ENCODE assay signal across 20 cellular contexts in genomic region chr9:127990539-127990938, GRCh38. TPM values are rescaled to one million over a fixed set of nuclear protein-coding genes. Genes with fewer than 3 reads are reported as not detected.
DNase-seq lines count a peak whose midpoint lies in the region; ATAC-seq, FAIRE-seq and TF ChIP-seq lines count a peak whose summit lies in the region.
"Had no signal": no experiment of that assay in that cellular context is flagged by ENCODE, and none has a peak within 500 bp of the region (broad histone marks: within the 10 kb centered on the region; RNA-seq: fewer than 3 reads in every experiment).

No MANE protein-coding gene starts in this region.

- H3K4me3 ChIP-seq in Karpas-422 (ENCODE audit: low read length) (no peak overlapping the region), small intestine (ENCODE audit: low read depth in 1 of 2, low read length in 2 of 2) (no peak overlapping the region), lower leg skin (ENCODE audit: low read depth, poor library complexity, severe bottlenecking) (no peak overlapping the region)
- H3K4me3 ChIP-seq: dorsolateral prefrontal cortex, gastrocnemius medialis, ovary had no signal

- H3K9ac ChIP-seq in Karpas-422 (ENCODE audit: low read length), result no peak overlapping the region

- TF ChIP-seq POLR2A in lower leg skin (IDR thresholded peaks at IDR 0.05), result no peak

- H3K9me2 ChIP-seq in Karpas-422 (replicated peaks; ENCODE audit: insufficient read depth, low read length), result no peaks in the 10 kb centered on the region

- H3K4me2 ChIP-seq in Karpas-422 (ENCODE audit: low read depth, low read length, poor library complexity, severe bottlenecking), result no peak overlapping the region

- no peaks in the 10 kb centered on the region for H3K79me2 ChIP-seq in Karpas-422 (ENCODE audit: low read length)

- H3K27me3 ChIP-seq in Karpas-422 (ENCODE audit: low read length) (no peaks in the 10 kb centered on the region), small intestine (ENCODE audit: control insufficient read depth in 2 of 2, insufficient read depth in 2 of 2, low read length in 2 of 2) (no peaks in the 10 kb centered on the region)
- H3K27me3 ChIP-seq: dorsolateral prefrontal cortex, gastrocnemius medialis, ovary had no signal

- H3K27me3 Mint-ChIP-seq in activated B cell treated with CpG ODN at 0.5 μM for 24 hours, result no peaks in the 10 kb centered on the region
- H3K27me3 Mint-ChIP-seq: stimulated activated naive CD8-positive, alpha-beta T cell treated with anti-CD3 and anti-CD28 coated beads, Interleukin-15, Interleukin-2, amounts not matched to agents 100 ng/mL and 50 ng/mL, for 24 hours had no signal

- H3K36me3 Mint-ChIP-seq in activated B cell treated with CpG ODN at 0.5 μM for 24 hours (ENCODE audit: low read depth), result no peaks in the 10 kb centered on the region

- H2AFZ ChIP-seq in Karpas-422 (ENCODE audit: low read length), result no peak overlapping the region

- peaks cover 39% of the 10 kb centered on the region for H3K4me1 Mint-ChIP-seq in activated B cell treated with CpG ODN at 0.5 μM for 24 hours
- H3K4me1 Mint-ChIP-seq: H9 had no signal

- H3K4me3 Mint-ChIP-seq in activated B cell treated with CpG ODN at 0.5 μM for 24 hours, result no peak overlapping the region
- H3K4me3 Mint-ChIP-seq: H9; stimulated activated naive CD8-positive, alpha-beta T cell treated with anti-CD3 and anti-CD28 coated beads, Interleukin-15, Interleukin-2, amounts not matched to agents 100 ng/mL and 50 ng/mL, for 24 hours had no signal

- 19 to 61% (median 38%) methylated on average over 3 of the region's 3 CpGs for WGBS in small intestine, 3 donors
- 76 to 86% methylated on average over 3 of the region's 3 CpGs for WGBS in lower leg skin, 2 donors

- intact Hi-C loops in activated B cell treated with CpG ODN at 0.5 μM for 24 hours (cut with micrococcal nuclease) (no loop called here), left colon (cut with DNase I, micrococcal nuclease) (no loop called here), lower leg skin (cut with DNase I; ENCODE audit: low total_unique reads) (no loop called here)

- DNase-seq in Karpas-422 (peak; percentile 37), activated B cell treated with CpG ODN at 0.5 μM for 24 hours (no peak), left colon (peak in 1 of 2 donors; percentile 62), small intestine (peak; percentile 94), lower leg skin (ENCODE audit: low spot score in 2 of 2) (no peak), NCI-H1436 treated with DMSO at 0.1 percent for 48 hours (lab: John Stamatoyannopoulos, UW) (no peak), HPDE6-E6E7 (ENCODE audit: extremely low spot score) (no peak)
- no peak for DNase-seq in activated T-cell treated with anti-CD3 and anti-CD28 coated beads, Interleukin-2, amount 50 U/mL, for 48 hours
- DNase-seq: AML-193; amniotic stem cell; dorsolateral prefrontal cortex; gastrocnemius medialis; H9; NCI-H2171; stimulated activated CD4-positive, alpha-beta T cell treated with anti-CD3 and anti-CD28 coated beads, Interleukin-1b, Interleukin-23, amount 100 ng/mL, for 48 hours had no signal

- H3K27ac Mint-ChIP-seq in activated B cell treated with CpG ODN at 0.5 μM for 24 hours, result peak overlapping the region; percentile 32
- H3K27ac Mint-ChIP-seq: activated T-helper 2 cell treated with anti-CD3 and anti-CD28 coated beads, Interferon-gamma antibody, Interleukin-2, Interleukin-4, amounts not matched to agents 10 μg/mL and 5 μg/mL and 100 μg/mL, durations not matched to agents 14 hours and 24 hours and 36 hours; stimulated activated naive CD8-positive, alpha-beta T cell treated with anti-CD3 and anti-CD28 coated beads, Interleukin-15, Interleukin-2, amounts not matched to agents 100 ng/mL and 50 ng/mL, for 24 hours had no signal

- no peaks in the 10 kb centered on the region for H3K9me3 Mint-ChIP-seq in activated B cell treated with CpG ODN at 0.5 μM for 24 hours
- H3K9me3 Mint-ChIP-seq: activated T-helper 2 cell treated with anti-CD3 and anti-CD28 coated beads, Interferon-gamma antibody, Interleukin-2, Interleukin-4, amounts not matched to agents 10 μg/mL and 5 μg/mL and 100 μg/mL, durations not matched to agents 14 hours and 24 hours and 36 hours; H9; stimulated activated naive CD8-positive, alpha-beta T cell treated with anti-CD3 and anti-CD28 coated beads, Interleukin-15, Interleukin-2, amounts not matched to agents 100 ng/mL and 50 ng/mL, for 24 hours had no signal

- no peaks in the 10 kb centered on the region for H3K9me3 ChIP-seq in Karpas-422 (ENCODE audit: low read length)
- no peaks in the 10 kb centered on the region for H3K9me3 ChIP-seq in small intestine (ENCODE audit: control insufficient read depth, low read depth)
- H3K9me3 ChIP-seq: gastrocnemius medialis, ovary had no signal

- no peak overlapping the region for H3K27ac ChIP-seq in Karpas-422 (ENCODE audit: low read length)
- H3K27ac ChIP-seq in small intestine (ENCODE audit: low read depth in 1 of 2, low read length in 1 of 2), result peak overlapping the region; percentile 83 to 100
- H3K27ac ChIP-seq: dorsolateral prefrontal cortex, gastrocnemius medialis, ovary had no signal

- no peaks in the 10 kb centered on the region for H3K36me3 ChIP-seq in Karpas-422 (ENCODE audit: insufficient read depth, low read length)
- H3K36me3 ChIP-seq in small intestine (ENCODE audit: control insufficient read depth in 2 of 2, insufficient read depth in 2 of 2, low read length in 2 of 2), result no peaks in the 10 kb centered on the region
- H3K36me3 ChIP-seq: gastrocnemius medialis, ovary had no signal

- CTCF ChIA-PET in activated B cell treated with CpG ODN at 0.5 μM for 24 hours (lab: Charles Lee), result interaction anchor here (0.7 kb wide), 1 partner anchor 47 kb away, joined by 4 read pairs; no protein-coding TSS in a partner anchor

- POLR2A ChIA-PET in activated B cell treated with CpG ODN at 0.5 μM for 24 hours (lab: Charles Lee), result interaction anchor here (0.6 to 1.5 kb wide), 6 partner anchors 11 to 77 kb away, joined by 3 to 6 read pairs (median 4); partner anchors contain the start of genes NAIF1 and SLC25A25

- TF ChIP-seq CTCF in activated B cell treated with CpG ODN at 0.5 μM for 24 hours (IDR thresholded peaks at IDR 0.05), result no peak
- TF ChIP-seq CTCF in lower leg skin (IDR thresholded peaks at IDR 0.05), result no peak

- no peak for ATAC-seq in activated B cell treated with CpG ODN at 0.5 μM for 24 hours (ENCODE audit: low read depth)
- ATAC-seq in left colon, result peak; percentile 77
- ATAC-seq: gastrocnemius medialis had no signal

- H3K4me1 ChIP-seq in Karpas-422 (ENCODE audit: low read length), result no peaks in the 10 kb centered on the region
- H3K4me1 ChIP-seq in small intestine (ENCODE audit: control insufficient read depth in 2 of 2, insufficient read depth in 1 of 2, low read depth in 1 of 2, low read length in 1 of 2), result peaks cover 0 to 10% of the 10 kb centered on the region in 2 donors

- no peak for FAIRE-seq in small intestine (lab: Jason Lieb, UNC)
- FAIRE-seq: D721Med, GM19239 had no signal

- no peaks in the 10 kb centered on the region for H4K20me1 ChIP-seq in Karpas-422 (ENCODE audit: insufficient read depth, low read depth, low read length)

RNA-seq across cellular contexts. Expression of gene EEIG1, which starts 9.8 kb away (rescaled TPM):
- total RNA-seq in Karpas-422 (2014; rRNA removed; shearing (Covaris generic); ENCODE audit: low replicate concordance), result 6.9 and 10.1 TPM in 2 replicates
- total RNA-seq in activated B cell treated with CpG ODN at 0.5 μM for 24 hours, result 65.8 and 88.1 TPM in 2 replicates
- 100 to 1,000 TPM; 157 to 175 TPM for total RNA-seq in left colon
- polyA plus RNA-seq in small intestine, result 100 to 1,000 TPM in 1 of 3 donors, 10 to 100 TPM in 2; 43.9 to 123 (median 69.4) TPM
- total RNA-seq in lower leg skin, result 10 to 100 TPM; 33.0 to 81.3 (median 48.9) TPM

RNA-seq across cellular contexts. Expression of gene DPM2, which starts 52.9 kb away (rescaled TPM):
- total RNA-seq in Karpas-422 (2014; rRNA removed; shearing (Covaris generic); ENCODE audit: low replicate concordance), result 21.5 and 34.4 TPM in 2 replicates
- total RNA-seq in activated B cell treated with CpG ODN at 0.5 μM for 24 hours (41.4 and 50.6 TPM in 2 replicates), left colon (10 to 100 TPM; 25.1 to 28.6 TPM), lower leg skin (10 to 100 TPM; 11.9 to 21.1 (median 15.8) TPM)
- 10 to 100 TPM; 23.2 to 46.0 (median 37.8) TPM for polyA plus RNA-seq in small intestine

RNA-seq across cellular contexts. Expression of gene PIP5KL1, which starts 60.0 kb away (rescaled TPM):
- 2.7 and 3.1 TPM in 2 replicates for total RNA-seq in Karpas-422 (2014; rRNA removed; shearing (Covaris generic); ENCODE audit: low replicate concordance)
- total RNA-seq in activated B cell treated with CpG ODN at 0.5 μM for 24 hours (1.7 and 1.8 TPM in 2 replicates), left colon (1 to 10 TPM; 1.3 to 1.9 TPM), lower leg skin (10 to 100 TPM in 1 of 4 donors, 1 to 10 TPM in 3; 4.1 to 11.3 (median 8.4) TPM)
- polyA plus RNA-seq in small intestine, result under 1 TPM in 2 of 3 donors, not detected in 1; 0.60 to 0.81 TPM

Comparison
In these comparisons a context has a peak if more than half of its experiments do, and no peak if none do; other contexts are left out.
1. DNase-seq: peak in Karpas-422 (single experiment) and small intestine (single experiment); none in activated B cell treated with CpG ODN at 0.5 μM for 24 hours (single experiment), lower leg skin (0 of 2), NCI-H1436 treated with DMSO at 0.1 percent for 48 hours (single experiment), HPDE6-E6E7 (single experiment) and activated T-cell treated with anti-CD3 and anti-CD28 coated beads, Interleukin-2, amount 50 U/mL, for 48 hours (0 of 2).